ENCODE assay signal across 1 cellular context in genomic region chr20:2480381-2480780, GRCh38.
A peak's percentile ranks its signal among the peaks of the same experiment; 100 is the strongest.
TF ChIP-seq lines count a peak whose summit lies in the region.

No MANE protein-coding gene starts in this region.

TF ChIP-seq in HepG2, 621 proteins besides CTCF, POLR2A, EP300 and RAD21:
- TF ChIP-seq TEAD3 (CRISPR knock-in tag; optimal IDR thresholded peaks at IDR 0.05; ENCODE audit: borderline replicate concordance) = no peak
- peak; percentile 100 for TF ChIP-seq ZNF564 (CRISPR knock-in tag; IDR thresholded peaks at IDR 0.05)
